ENCODE assay signal across 8 cellular contexts in genomic region chr17:16491131-16491702, GRCh38. TPM values are rescaled to one million over a fixed set of nuclear protein-coding genes. Genes with fewer than 3 reads are reported as not detected.
A peak's percentile ranks its signal among the peaks of the same experiment; 100 is the strongest.
DNase-seq lines count a peak whose midpoint lies in the region; TF ChIP-seq lines count a peak whose summit lies in the region.

No MANE protein-coding gene starts in this region.

- H2AFZ ChIP-seq in Loucy (ENCODE audit: low read length): peak overlapping the region; percentile 29; the same call in 1 of the 2 replicates

- no peaks in the 10 kb centered on the region for H4K20me1 ChIP-seq in Loucy (ENCODE audit: insufficient read depth, low read length, poor library complexity, severe bottlenecking)

- CTCF ChIA-PET in HEK293T (lab: Yijun Ruan, JAX): interaction anchor here (1.1 to 1.3 kb wide), 2 partner anchors 30 to 38 kb away, joined by 3 to 5 read pairs; no protein-coding TSS in a partner anchor

- H3K27me3 ChIP-seq in Loucy (ENCODE audit: insufficient read depth, low read length, poor library complexity, severe bottlenecking) (peaks cover 8% of the 10 kb centered on the region), mononuclear cell (ENCODE audit: insufficient read depth, low read length) (peaks cover 10% of the 10 kb centered on the region), tibial artery (no peaks in the 10 kb centered on the region)

- no peak overlapping the region for H3K27ac Mint-ChIP-seq in CD14-positive monocyte
- H3K27ac Mint-ChIP-seq in brain: peak overlapping the region; percentile 55 to 91 (median 68)

- no peaks in the 10 kb centered on the region for H3F3A ChIP-seq in Loucy (ENCODE audit: low read depth)

- intact Hi-C loops in CD14-positive monocyte (cut with micrococcal nuclease): no loop called here
- intact Hi-C loops in tibial artery (cut with DNase I; ENCODE audit: low total_unique reads): no loop called here

- DNase-seq in CD14-positive monocyte (ENCODE audit: low spot score): no peak
- peak in 1 of 2 donors; percentile 60 for DNase-seq in tibial artery
- no peak for DNase-seq in cerebellar cortex (ENCODE audit: low spot score)
- no peak for DNase-seq in HEK293T (ENCODE audit: extremely low spot score)
- DNase-seq in central memory CD4-positive, alpha-beta T cell: no peak

- H3K9me3 ChIP-seq in Loucy (ENCODE audit: insufficient read depth, low read depth, low read length) (no peaks in the 10 kb centered on the region), mononuclear cell (ENCODE audit: low read depth, low read length) (no peaks in the 10 kb centered on the region), tibial artery (no peaks in the 10 kb centered on the region)

- peak overlapping the region in 1 of 2 donors; percentile 41 for H3K27ac ChIP-seq in tibial artery

- H3K9me2 ChIP-seq in Loucy (replicated peaks; ENCODE audit: low read depth, low read length): no peaks in the 10 kb centered on the region

- H3K4me3 ChIP-seq in Loucy (ENCODE audit: low read length, poor library complexity, severe bottlenecking) (peak overlapping the region; percentile 70), mononuclear cell (ENCODE audit: low read length) (peak overlapping the region; percentile 10), tibial artery (peak overlapping the region; percentile 59 to 70)

- peak overlapping the region; percentile 74 for H3K4me2 ChIP-seq in Loucy (ENCODE audit: low read depth, low read length, poor library complexity, severe bottlenecking)

- H3K27me3 Mint-ChIP-seq in CD14-positive monocyte (ENCODE audit: low read depth in 3 of 3) (peaks cover 48 to 61% (median 57%) of the 10 kb centered on the region in 3 donors), brain (peaks cover 9% of the 10 kb centered on the region)

- H3K36me3 ChIP-seq in Loucy (ENCODE audit: insufficient read depth, low read length): no peaks in the 10 kb centered on the region
- H3K36me3 ChIP-seq in tibial artery: no peaks in the 10 kb centered on the region

- H3K4me3 Mint-ChIP-seq in CD14-positive monocyte (peak overlapping the region; percentile 74 to 85), brain (peak overlapping the region; percentile 81 to 88 (median 82))

- H3K36me3 Mint-ChIP-seq in CD14-positive monocyte (peaks cover 0 to 5% of the 10 kb centered on the region in 2 donors), brain (no peaks in the 10 kb centered on the region)

- H3K9me3 Mint-ChIP-seq in CD14-positive monocyte (peaks cover 0 to 8% (median 0%) of the 10 kb centered on the region in 7 donors), brain (no peaks in the 10 kb centered on the region)

- TF ChIP-seq CTCF in CD14-positive monocyte (IDR thresholded peaks at IDR 0.05): no peak
- no peak for TF ChIP-seq CTCF in Loucy (conservative IDR thresholded peaks at IDR 0.05; ENCODE audit: low read length)
- no peak for TF ChIP-seq CTCF in brain (conservative IDR thresholded peaks at IDR 0.05)
- TF ChIP-seq CTCF in tibial artery (IDR thresholded peaks at IDR 0.05): no peak

- H3K79me2 ChIP-seq in Loucy (ENCODE audit: insufficient read depth, low read length): no peaks in the 10 kb centered on the region

- H3K4me1 Mint-ChIP-seq in CD14-positive monocyte (peaks cover 18% of the 10 kb centered on the region), brain (peaks cover 54% of the 10 kb centered on the region)

- POLR2A ChIA-PET in HEK293T (lab: Yijun Ruan, JAX): interaction anchor here (0.8 to 2.7 kb wide), 6 partner anchors 17 to 110 kb away, joined by 3 to 10 read pairs (median 6); partner anchors contain the start of gene UBB

- peaks cover 6% of the 10 kb centered on the region for H3K4me1 ChIP-seq in Loucy (ENCODE audit: insufficient read depth, low read length, poor library complexity, severe bottlenecking)
- H3K4me1 ChIP-seq in mononuclear cell (ENCODE audit: insufficient read depth, low read length): peaks cover 12% of the 10 kb centered on the region
- H3K4me1 ChIP-seq in tibial artery: peaks cover 0 to 23% (median 17%) of the 10 kb centered on the region in 4 donors

- H3K9ac ChIP-seq in Loucy (ENCODE audit: low read depth, low read length, poor library complexity, severe bottlenecking): no peak overlapping the region

TF ChIP-seq in HEK293T, 16 proteins besides CTCF, POLR2A, EP300 and RAD21:
- TF ChIP-seq BHLHE40 (IDR thresholded peaks at IDR 0.05; ENCODE audit: borderline replicate concordance) (no peak), HDGF (IDR thresholded peaks at IDR 0.05; ENCODE audit: borderline replicate concordance) (no peak), TARDBP (IDR thresholded peaks at IDR 0.05) (no peak), SUZ12 (IDR thresholded peaks at IDR 0.05) (no peak), FOXK2 (IDR thresholded peaks at IDR 0.05) (no peak), SP1 (IDR thresholded peaks at IDR 0.05) (no peak), LEF1 (IDR thresholded peaks at IDR 0.05; ENCODE audit: borderline replicate concordance) (no peak), FOXM1 (IDR thresholded peaks at IDR 0.05; ENCODE audit: borderline replicate concordance) (no peak), CTBP1 (IDR thresholded peaks at IDR 0.05; ENCODE audit: borderline replicate concordance) (no peak), ARNT (IDR thresholded peaks at IDR 0.05) (no peak), ZNF384 (IDR thresholded peaks at IDR 0.05) (no peak)

RNA-seq across cellular contexts. Expression of gene LRRC75A, which starts 0.8 kb away (rescaled TPM):
- polyA plus RNA-seq in CD14-positive monocyte (1 to 10 TPM; 1.0 to 1.4 TPM), brain (ENCODE audit: insufficient read depth, low read depth, low replicate concordance) (38.0 TPM)
- 2.2 TPM for total RNA-seq in mononuclear cell

Comparison
In these comparisons a context has a peak if more than half of its experiments do, and no peak if none do; other contexts are left out.
1. H3K27ac Mint-ChIP-seq: peak in brain (5 of 5); none in CD14-positive monocyte (0 of 7).
2. H3K4me3 ChIP-seq: peak in every context shown above with its lines; median percentile 70 in Loucy; 64 in tibial artery; 10 in mononuclear cell.
3. RNA of gene LRRC75A, which starts 0.8 kb away (polyA plus RNA-seq): 38.0 TPM in brain (single experiment); 1.0 to 1.4 TPM in CD14-positive monocyte; every median in the first group is over 10 times any median in the second.